In the genomic region with DNA sequence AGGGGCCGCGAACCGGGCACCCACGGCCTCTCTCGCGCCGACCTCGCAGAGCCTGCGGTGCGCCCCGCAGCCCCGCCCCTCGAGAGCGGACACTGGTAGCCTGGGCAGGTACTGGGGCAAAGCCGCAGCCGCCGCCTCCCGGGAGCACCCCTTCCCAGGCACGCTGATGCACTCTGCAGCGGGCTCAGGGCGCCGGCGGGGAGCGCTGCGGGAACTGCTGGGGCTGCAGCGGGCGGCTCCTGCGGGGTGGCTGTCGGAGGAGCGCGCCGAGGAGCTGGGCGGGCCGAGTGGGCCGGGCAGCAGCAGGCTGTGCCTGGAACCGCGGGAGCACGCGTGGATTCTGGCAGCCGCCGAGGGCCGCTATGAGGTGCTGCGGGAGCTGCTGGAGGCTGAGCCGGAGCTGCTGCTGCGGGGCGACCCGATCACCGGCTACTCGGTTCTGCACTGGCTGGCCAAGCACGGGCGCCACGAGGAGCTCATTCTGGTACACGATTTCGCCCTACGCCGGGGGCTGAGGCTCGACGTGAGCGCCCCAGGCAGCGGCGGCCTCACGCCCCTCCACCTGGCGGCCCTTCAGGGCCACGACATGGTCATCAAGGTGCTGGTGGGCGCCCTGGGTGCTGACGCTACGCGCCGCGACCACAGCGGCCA, we compare ENCODE assay signal across 8 cellular contexts. TPM values are rescaled to one million over a fixed set of nuclear protein-coding genes. Genes with fewer than 3 reads are reported as not detected.
DNase-seq lines count a peak whose midpoint lies in the region; ATAC-seq, FAIRE-seq and TF ChIP-seq lines count a peak whose summit lies in the region.

No MANE protein-coding gene starts in this region.

- POLR2A ChIA-PET in HepG2 (lab: Yijun Ruan, JAX): interaction anchor here (1.0 to 4.5 kb wide), 3 partner anchors 26 to 65 kb away, joined by 5 to 54 read pairs (median 5); partner anchors contain the start of gene RPL39

- peak; percentile 1 for TF ChIP-seq CTCF in GM12865 (IDR thresholded peaks at IDR 0.05; ENCODE audit: insufficient read depth, low read depth, low read length, missing control alignments)
- no peak for TF ChIP-seq CTCF in breast epithelium (IDR thresholded peaks at IDR 0.05)
- TF ChIP-seq CTCF in HepG2 (CRISPR knock-in tag; IDR thresholded peaks at IDR 0.05): no peak; the same call in 1 of the 2 replicates

- intact Hi-C loops in breast epithelium (cut with DNase I; ENCODE audit: low total_unique reads) (no loop called here), HepG2 (cut with micrococcal nuclease; ENCODE audit: unreplicated experiment) (no loop called here)

- H3K79me2 ChIP-seq in HepG2 (ENCODE audit: insufficient read depth, low read length): no peaks in the 10 kb centered on the region

- H3K9ac ChIP-seq in HepG2 (ENCODE audit: insufficient read depth, low read depth, low read length): peak overlapping the region; percentile 52; the same call in 1 of the 2 replicates
- peak overlapping the region in 1 of 5 donors; percentile 36 for H3K9ac ChIP-seq in subcutaneous abdominal adipose tissue (ENCODE audit: low read length in 5 of 5)

- CTCF ChIA-PET in HepG2 (lab: Yijun Ruan, JAX; ENCODE audit: low intra/inter-chr PET ratio, low total read pairs): no interaction called here

- no peak for TF ChIP-seq POLR2A in breast epithelium (IDR thresholded peaks at IDR 0.05)
- TF ChIP-seq POLR2A in HepG2 (IDR thresholded peaks at IDR 0.05; ENCODE audit: insufficient read depth in 1 of 2, low read depth in 2 of 2, low read length in 2 of 2): no peak

- H4K20me1 ChIP-seq in HepG2 (ENCODE audit: insufficient read depth, low read length): no peaks in the 10 kb centered on the region

- H3K27me3 ChIP-seq in breast epithelium (peaks cover 0 to 17% of the 10 kb centered on the region in 2 donors), HepG2 (ENCODE audit: control insufficient read depth in 1 of 2, insufficient read depth in 2 of 2, low read length in 2 of 2) (no peaks in the 10 kb centered on the region), subcutaneous abdominal adipose tissue (ENCODE audit: control insufficient read depth in 5 of 5, insufficient read depth in 4 of 5, low read length in 5 of 5) (peaks cover 0 to 19% (median 11%) of the 10 kb centered on the region in 5 donors)

- H3K4me1 ChIP-seq in breast epithelium (no peaks in the 10 kb centered on the region), HepG2 (ENCODE audit: insufficient read depth, low read length) (peaks cover 47% of the 10 kb centered on the region), subcutaneous abdominal adipose tissue (ENCODE audit: control insufficient read depth in 5 of 5, insufficient read depth in 5 of 5, low read length in 5 of 5) (peaks cover 0 to 38% (median 15%) of the 10 kb centered on the region in 5 donors)

- ATAC-seq in SK-N-SH treated with all-trans-retinoic acid at 6 μM for 48 hours (peak; percentile 71), HepG2 (peak; percentile 71), HG03342 (IDR thresholded peaks at IDR 0.05; ENCODE audit: unreplicated experiment) (no peak), GM21723 (IDR thresholded peaks at IDR 0.05; ENCODE audit: unreplicated experiment) (no peak)

- H3K27ac ChIP-seq in breast epithelium (peak overlapping the region in 1 of 2 donors; percentile 33), HepG2 (ENCODE audit: extremely low read length, insufficient read depth, low read length) (peak overlapping the region; percentile 68), subcutaneous abdominal adipose tissue (ENCODE audit: low read depth, low read length) (no peak overlapping the region)

- BruUV-seq in HepG2 (replicated peaks; lab: Mats Ljungman, UMichigan): no TSS peak

- peak overlapping the region; percentile 80 for H3K4me2 ChIP-seq in HepG2 (ENCODE audit: low read depth, low read length)

- in situ Hi-C loops in HepG2 (cut with HindIII; ENCODE audit: extremely low pct_ligation_motif_present, low pct_unique_long_range_greater_than_20kb): no loop called here

- DNase-seq in GM12865 (ENCODE audit: low read depth) (peak; percentile 46), breast epithelium (ENCODE audit: low spot score in 2 of 2) (no peak), HepG2 (ENCODE audit: low spot score) (no peak), kidney glomerular epithelial cell (lab: John Stamatoyannopoulos, UW) (no peak)

- TF ChIP-seq EP300 in HepG2 (IDR thresholded peaks at IDR 0.05; ENCODE audit: low read depth in 2 of 2, low read length in 2 of 2) (no peak), HepG2 (CRISPR knock-in tag; IDR thresholded peaks at IDR 0.05; ENCODE audit: borderline replicate concordance) (no peak)

- no peak for FAIRE-seq in HepG2 (lab: Jason Lieb, UNC)

- H3K9me3 ChIP-seq in breast epithelium: no peaks in the 10 kb centered on the region
- no peaks in the 10 kb centered on the region for H3K9me3 ChIP-seq in HepG2 (ENCODE audit: low read length)
- H3K9me3 ChIP-seq in subcutaneous abdominal adipose tissue (ENCODE audit: control insufficient read depth in 5 of 5, low read length in 5 of 5): no peaks in the 10 kb centered on the region

- no CpG with 5 or more reads among the region's 71 CpGs for WGBS in HepG2 (ENCODE audit: low lambda C conversion rate)

- H3K36me3 ChIP-seq in breast epithelium: no peaks in the 10 kb centered on the region
- no peaks in the 10 kb centered on the region for H3K36me3 ChIP-seq in HepG2 (replicated peaks in 1 of 2; ENCODE audit: control insufficient read depth in 1 of 2, insufficient read depth in 2 of 2, low read length in 2 of 2)
- no peaks in the 10 kb centered on the region for H3K36me3 ChIP-seq in subcutaneous abdominal adipose tissue (ENCODE audit: control insufficient read depth in 5 of 5, insufficient read depth in 5 of 5, low read length in 5 of 5)

- peak overlapping the region; percentile 62 for H3K4me3 ChIP-seq in GM12865 (ENCODE audit: low read depth, low read length)
- peak overlapping the region; percentile 43 to 65 (median 56) for H3K4me3 ChIP-seq in breast epithelium
- peak overlapping the region; percentile 47 to 69 (median 64); a peak in 5 of 6 replicates for H3K4me3 ChIP-seq in HepG2 (replicated peaks in 1 of 3; ENCODE audit: insufficient read depth in 1 of 3, low read depth in 2 of 3, low read length in 3 of 3)
- peak overlapping the region in 4 of 5 donors; percentile 10 to 64 (median 54) for H3K4me3 ChIP-seq in subcutaneous abdominal adipose tissue (ENCODE audit: low read depth in 1 of 5, low read length in 5 of 5)

- TF ChIP-seq RAD21 in HepG2 (CRISPR knock-in tag; IDR thresholded peaks at IDR 0.05): no peak

- H2AFZ ChIP-seq in HepG2 (ENCODE audit: low read length): no peak overlapping the region

TF ChIP-seq in HepG2, 621 proteins besides CTCF, POLR2A, EP300 and RAD21 (continues in another document):
- peak; percentile 69; the same call in 1 of the 2 replicates for TF ChIP-seq ZC3H13 (CRISPR knock-in tag; IDR thresholded peaks at IDR 0.05)

RNA-seq across cellular contexts. Expression of gene SOWAHD, which starts 0.4 kb away (rescaled TPM):
- total RNA-seq in breast epithelium: 1 to 10 TPM in 1 of 3 donors, under 1 TPM in 1, not detected in 1; 0.33 to 1.9 TPM
- total RNA-seq in HepG2 (2016; rRNA removed; fragmentation: Illumina TruSeq; extraction: Trizol): 0.62 and 1.0 TPM in 2 replicates
- 0.18 TPM in 1 of 2 replicates, not detected in the other for total RNA-seq in HepG2 (2016; cell fraction: cytosol; rRNA removed; fragmentation: Illumina TruSeq; extraction: Trizol; ENCODE audit: low read depth)
- total RNA-seq in HepG2 (2016; cell fraction: insoluble cytoplasmic fraction; rRNA removed; fragmentation: Illumina TruSeq; extraction: Trizol): 0.51 and 0.69 TPM in 2 replicates
- total RNA-seq in HepG2 (2016; cell fraction: membrane; rRNA removed; fragmentation: Illumina TruSeq; extraction: Trizol): 0.43 and 0.45 TPM in 2 replicates
- 0.38 and 0.65 TPM in 2 replicates for total RNA-seq in HepG2 (2016; cell fraction: nucleus; rRNA removed; fragmentation: Illumina TruSeq; extraction: Trizol)
- polyA plus RNA-seq in HepG2 (2011; rRNA removed): 1.3 and 2.1 TPM in 2 replicates
- polyA plus RNA-seq in HepG2 (2011; cell fraction: cytosol; rRNA removed): 1.9 and 2.2 TPM in 2 replicates
- polyA plus RNA-seq in HepG2 (2011; cell fraction: nucleus; rRNA removed): 0.82 and 1.6 TPM in 2 replicates
- polyA plus RNA-seq in HepG2 (2012): 1.3 TPM in 2 replicates
- 0.16 and 0.17 TPM in 2 replicates for polyA plus RNA-seq in HepG2 (2016; cell fraction: cytosol; fragmentation: Illumina TruSeq; extraction: Trizol; ENCODE audit: low read depth)
- 0.63 and 1.0 TPM in 2 replicates for polyA plus RNA-seq in HepG2 (2016; cell fraction: insoluble cytoplasmic fraction; fragmentation: Illumina TruSeq; extraction: Trizol; ENCODE audit: low read depth)
- 0.47 and 0.48 TPM in 2 replicates for polyA plus RNA-seq in HepG2 (2016; cell fraction: membrane; fragmentation: Illumina TruSeq; extraction: Trizol; ENCODE audit: low read depth)
- polyA plus RNA-seq in HepG2 (2016; cell fraction: nucleus; fragmentation: Illumina TruSeq; extraction: Trizol; ENCODE audit: insufficient read depth, low read depth): 0.60 and 1.0 TPM in 2 replicates
- 1.4 TPM in 1 of 2 replicates, not detected in the other for polyA minus RNA-seq in HepG2 (2011; rRNA and poly(A)+ RNA removed; ENCODE audit: low replicate concordance)
- polyA minus RNA-seq in HepG2 (2011; cell fraction: cytosol; rRNA and poly(A)+ RNA removed): 0.79 and 1.1 TPM in 2 replicates
- polyA minus RNA-seq in HepG2 (2011; cell fraction: nucleus; rRNA and poly(A)+ RNA removed): 0.39 and 0.62 TPM in 2 replicates

RNA-seq across cellular contexts. Expression of gene RPL39, which starts 32.6 kb away (rescaled TPM):
- total RNA-seq in breast epithelium (1,000 to 10,000 TPM; 7,705 to 9,033 (median 8,363) TPM), HepG2 (2016; rRNA removed; fragmentation: Illumina TruSeq; extraction: Trizol) (3,547 and 3,928 TPM in 2 replicates)
- total RNA-seq in HepG2 (2016; cell fraction: cytosol; rRNA removed; fragmentation: Illumina TruSeq; extraction: Trizol; ENCODE audit: low read depth): 5,522 and 6,331 TPM in 2 replicates
- 3,541 and 3,944 TPM in 2 replicates for total RNA-seq in HepG2 (2016; cell fraction: insoluble cytoplasmic fraction; rRNA removed; fragmentation: Illumina TruSeq; extraction: Trizol)
- total RNA-seq in HepG2 (2016; cell fraction: membrane; rRNA removed; fragmentation: Illumina TruSeq; extraction: Trizol): 8,253 and 8,590 TPM in 2 replicates
- total RNA-seq in HepG2 (2016; cell fraction: nucleus; rRNA removed; fragmentation: Illumina TruSeq; extraction: Trizol): 1,224 and 1,272 TPM in 2 replicates
- polyA plus RNA-seq in HepG2 (2011; rRNA removed): 2,024 and 2,312 TPM in 2 replicates
- 1,813 and 3,532 TPM in 2 replicates for polyA plus RNA-seq in HepG2 (2011; cell fraction: cytosol; rRNA removed)
- polyA plus RNA-seq in HepG2 (2011; cell fraction: nucleus; rRNA removed): 603 and 692 TPM in 2 replicates
- polyA plus RNA-seq in HepG2 (2012): 6,677 and 8,105 TPM in 2 replicates
- 5,588 and 5,933 TPM in 2 replicates for polyA plus RNA-seq in HepG2 (2016; cell fraction: cytosol; fragmentation: Illumina TruSeq; extraction: Trizol; ENCODE audit: low read depth)
- 3,018 and 3,146 TPM in 2 replicates for polyA plus RNA-seq in HepG2 (2016; cell fraction: insoluble cytoplasmic fraction; fragmentation: Illumina TruSeq; extraction: Trizol; ENCODE audit: low read depth)
- 6,670 and 7,089 TPM in 2 replicates for polyA plus RNA-seq in HepG2 (2016; cell fraction: membrane; fragmentation: Illumina TruSeq; extraction: Trizol; ENCODE audit: low read depth)
- 1,707 and 1,826 TPM in 2 replicates for polyA plus RNA-seq in HepG2 (2016; cell fraction: nucleus; fragmentation: Illumina TruSeq; extraction: Trizol; ENCODE audit: insufficient read depth, low read depth)
- 70.8 and 199 TPM in 2 replicates for polyA minus RNA-seq in HepG2 (2011; rRNA and poly(A)+ RNA removed; ENCODE audit: low replicate concordance)
- 275 and 347 TPM in 2 replicates for polyA minus RNA-seq in HepG2 (2011; cell fraction: cytosol; rRNA and poly(A)+ RNA removed)
- polyA minus RNA-seq in HepG2 (2011; cell fraction: nucleus; rRNA and poly(A)+ RNA removed): 102 and 178 TPM in 2 replicates

Comparison
In these comparisons a context has a peak if more than half of its experiments do, and no peak if none do; other contexts are left out.
1. ATAC-seq: peak in SK-N-SH treated with all-trans-retinoic acid at 6 μM for 48 hours (single experiment) and HepG2 (single experiment); none in HG03342 (single experiment) and GM21723 (single experiment).
2. Peak in every context shown above with its lines, with median percentiles within 50 percentile points of each other: H3K4me3 ChIP-seq.